ENCODE assay signal across 19 cellular contexts in genomic region chr3:126848991-126849390, GRCh38.
DNase-seq lines count a peak whose midpoint lies in the region; ATAC-seq and TF ChIP-seq lines count a peak whose summit lies in the region.
"Had no signal": no experiment of that assay in that cellular context is flagged by ENCODE, and none has a peak within 500 bp of the region (broad histone marks: within the 10 kb centered on the region; RNA-seq: fewer than 3 reads in every experiment).

No MANE protein-coding gene starts in this region.

- TF ChIP-seq CTCF in osteocyte (IDR thresholded peaks at IDR 0.05) (no peak), HFFc6 (IDR thresholded peaks at IDR 0.05) (no peak)

- intact Hi-C loops in activated CD4-positive, alpha-beta memory T cell treated with anti-CD3 and anti-CD28 coated beads for 36 hours (cut with micrococcal nuclease), result no loop called here

- DNase-seq in activated CD4-positive, alpha-beta memory T cell treated with anti-CD3 and anti-CD28 coated beads, Interleukin-2, amount 10 ng/mL, durations not matched to agents 7 days and 5 days, result peak; percentile 8
- DNase-seq in activated CD4-positive, alpha-beta memory T cell treated with anti-CD3 and anti-CD28 coated beads for 36 hours, result no peak
- DNase-seq in ecto neural progenitor cell (ENCODE audit: low spot score) (peak; percentile 39), osteocyte (ENCODE audit: extremely low spot score, unreplicated experiment) (peak; percentile 64), HFFc6 (no peak)
- no peak for DNase-seq in activated CD4-positive, alpha-beta T cell treated with anti-CD3 and anti-CD28 coated beads, Interleukin-2, amount 50 U/mL, for 1 hour
- DNase-seq: BE2C; Calu3; CD4-positive, alpha-beta T cell; DMS79 treated with DMSO at 0.1 percent for 48 hours; HCEC 1CT; MV-4-11; NCI-H1436; NCI-H2029 treated with DMSO at 0.1 percent for 48 hours; NCI-H2171 treated with DMSO at 0.1 percent for 48 hours; NCI-H82 had no signal

- H3K36me3 Mint-ChIP-seq in activated CD4-positive, alpha-beta memory T cell treated with anti-CD3 and anti-CD28 coated beads, Interleukin-2, amount 10 ng/mL, durations not matched to agents 7 days and 5 days (ENCODE audit: low read depth), result no peaks in the 10 kb centered on the region
- H3K36me3 Mint-ChIP-seq in activated CD4-positive, alpha-beta memory T cell treated with anti-CD3 and anti-CD28 coated beads for 36 hours, result peaks cover 1% of the 10 kb centered on the region
- H3K36me3 Mint-ChIP-seq in osteocyte (ENCODE audit: unreplicated experiment) (peaks cover 4% of the 10 kb centered on the region), HFFc6 (ENCODE audit: low read depth) (no peaks in the 10 kb centered on the region)

- H3K27ac Mint-ChIP-seq in activated CD4-positive, alpha-beta memory T cell treated with anti-CD3 and anti-CD28 coated beads, Interleukin-2, amount 10 ng/mL, durations not matched to agents 7 days and 5 days, result no peak overlapping the region
- no peak overlapping the region for H3K27ac Mint-ChIP-seq in activated CD4-positive, alpha-beta memory T cell treated with anti-CD3 and anti-CD28 coated beads for 36 hours
- H3K27ac Mint-ChIP-seq in osteocyte (ENCODE audit: unreplicated experiment) (no peak overlapping the region), HFFc6 (no peak overlapping the region)
- H3K27ac Mint-ChIP-seq: CD4-positive, alpha-beta T cell had no signal

- no peaks in the 10 kb centered on the region for H3K9me3 Mint-ChIP-seq in activated CD4-positive, alpha-beta memory T cell treated with anti-CD3 and anti-CD28 coated beads, Interleukin-2, amount 10 ng/mL, durations not matched to agents 7 days and 5 days
- H3K9me3 Mint-ChIP-seq in activated CD4-positive, alpha-beta memory T cell treated with anti-CD3 and anti-CD28 coated beads for 36 hours, result no peaks in the 10 kb centered on the region
- H3K9me3 Mint-ChIP-seq in osteocyte (ENCODE audit: unreplicated experiment) (no peaks in the 10 kb centered on the region), HFFc6 (no peaks in the 10 kb centered on the region)
- H3K9me3 Mint-ChIP-seq: CD4-positive, alpha-beta T cell had no signal

- CTCF ChIA-PET in activated CD4-positive, alpha-beta memory T cell treated with anti-CD3 and anti-CD28 coated beads, Interleukin-2, amount 10 ng/mL, durations not matched to agents 7 days and 5 days (lab: Charles Lee), result no interaction called here
- CTCF ChIA-PET in activated CD4-positive, alpha-beta memory T cell treated with anti-CD3 and anti-CD28 coated beads for 36 hours (lab: Charles Lee), result no interaction called here

- no peak for ATAC-seq in GM21367 (IDR thresholded peaks at IDR 0.05; ENCODE audit: unreplicated experiment)

- POLR2A ChIA-PET in activated CD4-positive, alpha-beta memory T cell treated with anti-CD3 and anti-CD28 coated beads, Interleukin-2, amount 10 ng/mL, durations not matched to agents 7 days and 5 days (lab: Charles Lee), result no interaction called here
- POLR2A ChIA-PET in activated CD4-positive, alpha-beta memory T cell treated with anti-CD3 and anti-CD28 coated beads for 36 hours (lab: Charles Lee), result no interaction called here

- H3K4me3 Mint-ChIP-seq in activated CD4-positive, alpha-beta memory T cell treated with anti-CD3 and anti-CD28 coated beads, Interleukin-2, amount 10 ng/mL, durations not matched to agents 7 days and 5 days, result no peak overlapping the region
- no peak overlapping the region for H3K4me3 Mint-ChIP-seq in activated CD4-positive, alpha-beta memory T cell treated with anti-CD3 and anti-CD28 coated beads for 36 hours
- H3K4me3 Mint-ChIP-seq in osteocyte (ENCODE audit: unreplicated experiment) (no peak overlapping the region), HFFc6 (no peak overlapping the region)
- H3K4me3 Mint-ChIP-seq: CD4-positive, alpha-beta T cell had no signal

- H3K4me1 Mint-ChIP-seq in activated CD4-positive, alpha-beta memory T cell treated with anti-CD3 and anti-CD28 coated beads, Interleukin-2, amount 10 ng/mL, durations not matched to agents 7 days and 5 days, result no peaks in the 10 kb centered on the region
- no peaks in the 10 kb centered on the region for H3K4me1 Mint-ChIP-seq in activated CD4-positive, alpha-beta memory T cell treated with anti-CD3 and anti-CD28 coated beads for 36 hours (ENCODE audit: low read depth)
- H3K4me1 Mint-ChIP-seq in osteocyte (ENCODE audit: unreplicated experiment) (peaks cover 21% of the 10 kb centered on the region), HFFc6 (ENCODE audit: low read depth) (peaks cover 26% of the 10 kb centered on the region)

- H3K4me3 ChIP-seq in HUES6 (ENCODE audit: low read depth, low read length), result no peak overlapping the region

- H3K9me3 ChIP-seq in HUES6 (ENCODE audit: control insufficient read depth, insufficient read depth, low read depth, low read length), result no peaks in the 10 kb centered on the region
- H3K9me3 ChIP-seq: BE2C had no signal

- no peak overlapping the region for H3K9ac ChIP-seq in HUES6 (ENCODE audit: low read length)

- H3K27ac ChIP-seq in HUES6 (ENCODE audit: low read depth, low read length), result peak overlapping the region; percentile 43; the same call in 1 of the 2 replicates
- H3K27ac ChIP-seq: 22Rv1 had no signal

- peaks cover 47% of the 10 kb centered on the region for H3K4me1 ChIP-seq in HUES6 (ENCODE audit: control insufficient read depth, insufficient read depth, low read length)
- H3K4me1 ChIP-seq: BE2C had no signal

- no peaks in the 10 kb centered on the region for H3K27me3 Mint-ChIP-seq in activated CD4-positive, alpha-beta memory T cell treated with anti-CD3 and anti-CD28 coated beads, Interleukin-2, amount 10 ng/mL, durations not matched to agents 7 days and 5 days
- H3K27me3 Mint-ChIP-seq in activated CD4-positive, alpha-beta memory T cell treated with anti-CD3 and anti-CD28 coated beads for 36 hours, result no peaks in the 10 kb centered on the region
- H3K27me3 Mint-ChIP-seq in osteocyte (ENCODE audit: unreplicated experiment) (no peaks in the 10 kb centered on the region), HFFc6 (ENCODE audit: insufficient read depth) (no peaks in the 10 kb centered on the region; the same call in 1 of the 2 replicates)
- H3K27me3 Mint-ChIP-seq: CD4-positive, alpha-beta T cell had no signal

- no peaks in the 10 kb centered on the region for H3K27me3 ChIP-seq in HUES6 (ENCODE audit: control insufficient read depth, insufficient read depth, low read length)
- H3K27me3 ChIP-seq: BE2C had no signal

- no peaks in the 10 kb centered on the region for H3K36me3 ChIP-seq in HUES6 (ENCODE audit: control insufficient read depth, insufficient read depth, low read length)
- H3K36me3 ChIP-seq: BE2C had no signal

Comparison
In these comparisons a context has a peak if more than half of its experiments do, and no peak if none do; other contexts are left out.
1. DNase-seq: peak in activated CD4-positive, alpha-beta memory T cell treated with anti-CD3 and anti-CD28 coated beads, Interleukin-2, amount 10 ng/mL, durations not matched to agents 7 days and 5 days (single experiment), ecto neural progenitor cell (single experiment) and osteocyte (single experiment); none in activated CD4-positive, alpha-beta memory T cell treated with anti-CD3 and anti-CD28 coated beads for 36 hours (single experiment), activated CD4-positive, alpha-beta T cell treated with anti-CD3 and anti-CD28 coated beads, Interleukin-2, amount 50 U/mL, for 1 hour (single experiment) and HFFc6 (single experiment).